In the genomic region with DNA sequence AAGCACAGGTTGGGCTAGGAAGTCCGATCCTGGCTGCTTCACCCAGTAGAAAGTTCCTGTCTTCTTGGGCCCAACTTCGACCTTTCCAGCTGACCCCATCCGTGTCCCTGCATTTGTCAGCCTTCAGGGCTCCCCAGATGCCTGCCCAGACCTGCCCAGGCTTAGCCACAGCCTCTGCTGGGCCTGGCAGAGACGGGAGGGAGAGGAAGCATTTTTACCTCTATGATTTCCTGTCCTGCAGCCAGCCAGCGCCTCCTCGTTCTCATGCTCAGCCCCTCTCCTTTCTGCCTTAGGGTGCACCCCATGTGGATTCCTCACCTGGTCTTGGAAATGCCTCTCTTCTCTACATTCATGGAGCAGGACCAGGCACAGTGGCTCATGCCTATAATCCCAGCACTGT, we compare ENCODE assay signal across 25 cellular contexts. TPM values are rescaled to one million over a fixed set of nuclear protein-coding genes. Genes with fewer than 3 reads are reported as not detected.
DNase-seq lines count a peak whose midpoint lies in the region; TF ChIP-seq lines count a peak whose summit lies in the region.
"Had no signal": no experiment of that assay in that cellular context is flagged by ENCODE, and none has a peak within 500 bp of the region (broad histone marks: within the 10 kb centered on the region; RNA-seq: fewer than 3 reads in every experiment).

No MANE protein-coding gene starts in this region.

- TF ChIP-seq POLR2A in thyroid gland (IDR thresholded peaks at IDR 0.05): no peak

- DNase-seq in Caki2 (ENCODE audit: low read depth) (peak; percentile 76), MM.1S (peak; percentile 37), mammary epithelial cell (peak; percentile 90), nephron progenitor cell (no peak), thyroid gland (no peak), T-helper 1 cell (no peak), CD14-positive monocyte (ENCODE audit: low spot score) (no peak), NCI-H226 (no peak)
- DNase-seq: activated naive CD4-positive, alpha-beta T cell; activated T-cell treated with anti-CD3 and anti-CD28 coated beads, Interleukin-2, amount 50 U/mL, for 1 hour; BE2C; Caco-2; dermis blood vessel endothelial cell; hippocampal formation; NCI-H1436 treated with DMSO at 0.1 percent for 48 hours; NCI-H526 treated with DMSO at 0.1 percent for 48 hours; T1000 had no signal

- TF ChIP-seq CTCF in MM.1S (IDR thresholded peaks at IDR 0.05; ENCODE audit: low read length): no peak
- no peak for TF ChIP-seq CTCF in mammary epithelial cell (conservative IDR thresholded peaks at IDR 0.05 in 1 of 2, IDR thresholded peaks at IDR 0.05 in 1 of 2; ENCODE audit: extremely low read depth in 1 of 2, insufficient read depth in 1 of 2, low read depth in 1 of 2, low read length in 2 of 2)
- TF ChIP-seq CTCF in nephron progenitor cell (IDR thresholded peaks at IDR 0.05): no peak
- TF ChIP-seq CTCF in thyroid gland (IDR thresholded peaks at IDR 0.05): no peak
- no peak for TF ChIP-seq CTCF in CD14-positive monocyte (IDR thresholded peaks at IDR 0.05)

- no peaks in the 10 kb centered on the region for H4K20me1 ChIP-seq in MM.1S (ENCODE audit: insufficient read depth, low read length)
- no peaks in the 10 kb centered on the region for H4K20me1 ChIP-seq in mammary epithelial cell (ENCODE audit: insufficient read depth, low read length)

- no peaks in the 10 kb centered on the region for H3K9me2 ChIP-seq in MM.1S (replicated peaks; ENCODE audit: insufficient read depth, low read length)

- H3K27me3 ChIP-seq in MM.1S (replicated peaks; ENCODE audit: insufficient read depth, low read length) (no peaks in the 10 kb centered on the region), mammary epithelial cell (ENCODE audit: insufficient read depth, low read length) (no peaks in the 10 kb centered on the region), thyroid gland (no peaks in the 10 kb centered on the region)
- H3K27me3 ChIP-seq: BE2C had no signal

- no peaks in the 10 kb centered on the region for H3K36me3 Mint-ChIP-seq in nephron progenitor cell (ENCODE audit: low read depth)
- H3K36me3 Mint-ChIP-seq in CD14-positive monocyte: no peaks in the 10 kb centered on the region
- H3K36me3 Mint-ChIP-seq: stimulated activated memory B cell treated with anti-CD40 and anti-IgM and Interleukin-4, amounts not matched to agents 10 μg/mL and 1 μg/mL and 100 μg/mL, for 72 hours had no signal

- no peaks in the 10 kb centered on the region for H3F3A ChIP-seq in MM.1S (ENCODE audit: insufficient read depth, low read length)

- intact Hi-C loops in mammary epithelial cell (cut with micrococcal nuclease): loop anchor here (2.0 kb wide), 1 partner anchor 16 kb away; no protein-coding TSS in a partner anchor
- intact Hi-C loops in thyroid gland (cut with DNase I): no loop called here
- intact Hi-C loops in CD14-positive monocyte (cut with micrococcal nuclease): no loop called here

- H3K9me3 Mint-ChIP-seq in nephron progenitor cell: peaks cover 15% of the 10 kb centered on the region
- H3K9me3 Mint-ChIP-seq in CD14-positive monocyte: no peaks in the 10 kb centered on the region
- H3K9me3 Mint-ChIP-seq: stimulated activated memory B cell treated with anti-CD40 and anti-IgM and Interleukin-4, amounts not matched to agents 10 μg/mL and 1 μg/mL and 100 μg/mL, for 72 hours had no signal

- H3K27ac Mint-ChIP-seq in nephron progenitor cell: peak overlapping the region; percentile 30
- peak overlapping the region in 1 of 7 donors; percentile 28 for H3K27ac Mint-ChIP-seq in CD14-positive monocyte
- H3K27ac Mint-ChIP-seq: stimulated activated memory B cell treated with anti-CD40 and anti-IgM and Interleukin-4, amounts not matched to agents 10 μg/mL and 1 μg/mL and 100 μg/mL, for 72 hours had no signal

- H3K4me3 ChIP-seq in MM.1S (ENCODE audit: low read length) (no peak overlapping the region), mammary epithelial cell (replicated peaks in 1 of 3; ENCODE audit: insufficient read depth in 1 of 3, low read depth in 2 of 3, low read length in 3 of 3) (no peak overlapping the region), thyroid gland (replicated peaks in 1 of 3) (no peak overlapping the region)
- H3K4me3 ChIP-seq: A549, smooth muscle cell had no signal

- H2AFZ ChIP-seq in MM.1S (ENCODE audit: low read length) (no peak overlapping the region), mammary epithelial cell (ENCODE audit: low read depth, low read length) (peak overlapping the region; percentile 43)

- 2% methylated on average over 6 of the region's 6 CpGs for WGBS in mammary epithelial cell (ENCODE audit: low coverage, missing lambda C conversion rate)
- WGBS in thyroid gland, 2 donors: 74 to 83% methylated on average over 6 of the region's 6 CpGs

- H3K4me1 ChIP-seq in MM.1S (ENCODE audit: low read length): peaks cover 15% of the 10 kb centered on the region; the same call in 1 of the 2 replicates
- peaks cover 35% of the 10 kb centered on the region for H3K4me1 ChIP-seq in mammary epithelial cell (ENCODE audit: insufficient read depth, low read length)
- H3K4me1 ChIP-seq in thyroid gland: peaks cover 10 to 20% of the 10 kb centered on the region in 2 donors
- H3K4me1 ChIP-seq: BE2C had no signal

- dilution Hi-C loops in mammary epithelial cell (cut with HindIII; ENCODE audit: low sequenced_read_pairs): no loop called here

- H3K9me3 ChIP-seq in MM.1S (replicated peaks; ENCODE audit: insufficient read depth, low read length) (no peaks in the 10 kb centered on the region), mammary epithelial cell (replicated peaks; ENCODE audit: insufficient read depth, low read length) (no peaks in the 10 kb centered on the region), thyroid gland (no peaks in the 10 kb centered on the region)
- H3K9me3 ChIP-seq: A549, BE2C, Caco-2, neutrophil had no signal

- H3K36me3 ChIP-seq in MM.1S (replicated peaks; ENCODE audit: insufficient read depth, low read length) (no peaks in the 10 kb centered on the region), mammary epithelial cell (ENCODE audit: insufficient read depth, low read length) (no peaks in the 10 kb centered on the region), thyroid gland (no peaks in the 10 kb centered on the region)
- H3K36me3 ChIP-seq: BE2C, neutrophil had no signal

- in situ Hi-C loops in Caki2 (cut with HindIII; ENCODE audit: low pct_unique_long_range_greater_than_20kb, low sequenced_read_pairs): no loop called here
- in situ Hi-C loops in mammary epithelial cell (cut with MboI; ENCODE audit: low sequenced_read_pairs in 2 of 2): no loop called here

- peaks cover 6% of the 10 kb centered on the region for H3K27me3 Mint-ChIP-seq in nephron progenitor cell (ENCODE audit: low read depth, poor library complexity)
- H3K27me3 Mint-ChIP-seq in CD14-positive monocyte (ENCODE audit: low read depth in 3 of 3): peaks cover 9 to 13% (median 11%) of the 10 kb centered on the region in 3 donors
- H3K27me3 Mint-ChIP-seq: stimulated activated memory B cell treated with anti-CD40 and anti-IgM and Interleukin-4, amounts not matched to agents 10 μg/mL and 1 μg/mL and 100 μg/mL, for 72 hours had no signal

- CTCF ChIA-PET in mammary epithelial cell (lab: Charles Lee; ENCODE audit: low non-redundant PET): no interaction called here

- H3K27ac ChIP-seq in MM.1S (ENCODE audit: low read length): peak overlapping the region; percentile 10; the same call in 1 of the 2 replicates
- peak overlapping the region; percentile 59 for H3K27ac ChIP-seq in mammary epithelial cell (ENCODE audit: insufficient read depth, low read depth, low read length)
- H3K27ac ChIP-seq in thyroid gland: no peak overlapping the region
- H3K27ac ChIP-seq: neutrophil had no signal

- H3K4me1 Mint-ChIP-seq in nephron progenitor cell (peaks cover 24% of the 10 kb centered on the region), CD14-positive monocyte (peaks cover 8% of the 10 kb centered on the region)

- H3K4me3 Mint-ChIP-seq in nephron progenitor cell: no peak overlapping the region
- no peak overlapping the region for H3K4me3 Mint-ChIP-seq in CD14-positive monocyte
- H3K4me3 Mint-ChIP-seq: stimulated activated memory B cell treated with anti-CD40 and anti-IgM and Interleukin-4, amounts not matched to agents 10 μg/mL and 1 μg/mL and 100 μg/mL, for 72 hours had no signal

- H3K4me2 ChIP-seq in MM.1S (ENCODE audit: low read depth, low read length) (peak overlapping the region; percentile 11; the same call in 1 of the 2 replicates), mammary epithelial cell (ENCODE audit: insufficient read depth, low read depth, low read length) (no peak overlapping the region)
- H3K4me2 ChIP-seq: A549, smooth muscle cell had no signal

- H3K9ac ChIP-seq in MM.1S (ENCODE audit: low read length): no peak overlapping the region
- no peak overlapping the region for H3K9ac ChIP-seq in mammary epithelial cell (ENCODE audit: insufficient read depth, low read length)

- BruUV-seq in mammary epithelial cell (replicated peaks; lab: Mats Ljungman, UMichigan): no TSS peak

- H3K79me2 ChIP-seq in MM.1S (ENCODE audit: low read length) (no peaks in the 10 kb centered on the region), mammary epithelial cell (ENCODE audit: insufficient read depth, low read length) (peaks cover 7% of the 10 kb centered on the region)

RNA-seq across cellular contexts. Expression of gene METTL27, which starts 3.7 kb away (rescaled TPM):
- 60.4 and 71.8 TPM in 2 replicates for total RNA-seq in Caki2 (2014; rRNA removed; shearing (Covaris generic); ENCODE audit: low replicate concordance)
- 1 to 10 TPM; 8.5 to 9.1 TPM for total RNA-seq in mammary epithelial cell
- polyA plus RNA-seq in mammary epithelial cell: 11.0 TPM
- 3.6 TPM for polyA minus RNA-seq in mammary epithelial cell
- total RNA-seq in thyroid gland: 10 to 100 TPM in 2 of 4 donors, 1 to 10 TPM in 2; 3.8 to 16.3 (median 9.6) TPM
- 1 to 10 TPM; 1.2 to 2.1 TPM for polyA plus RNA-seq in CD14-positive monocyte

RNA-seq across cellular contexts. Expression of gene CLDN4, which starts 7.8 kb away (rescaled TPM):
- total RNA-seq in Caki2 (2014; rRNA removed; shearing (Covaris generic); ENCODE audit: low replicate concordance): 326 and 414 TPM in 2 replicates
- total RNA-seq in mammary epithelial cell: 10 to 100 TPM in 1 of 2 donors, 1 to 10 TPM in 1; 6.2 to 11.7 TPM
- polyA plus RNA-seq in mammary epithelial cell: 18.7 TPM
- 6.8 TPM for polyA minus RNA-seq in mammary epithelial cell
- total RNA-seq in thyroid gland: 100 to 1,000 TPM; 178 to 301 (median 196) TPM
- not detected for polyA plus RNA-seq in CD14-positive monocyte
- total RNA-seq: frontal cortex had no signal

RNA-seq across cellular contexts. Expression of gene TMEM270, which starts 22.3 kb away (rescaled TPM):
- 1.7 TPM in 1 of 2 replicates, not detected in the other for total RNA-seq in Caki2 (2014; rRNA removed; shearing (Covaris generic); ENCODE audit: low replicate concordance)
- total RNA-seq in mammary epithelial cell (not detected), thyroid gland (not detected)
- polyA plus RNA-seq in mammary epithelial cell (not detected), CD14-positive monocyte (not detected)
- polyA minus RNA-seq in mammary epithelial cell: not detected
- total RNA-seq: Caco-2, dermis blood vessel endothelial cell, epithelial cell of proximal tubule, frontal cortex, liver, mucosa of gallbladder, smooth muscle cell had no signal
- polyA plus RNA-seq: A549, smooth muscle cell had no signal

Comparison
In these comparisons a context has a peak if more than half of its experiments do, and no peak if none do; other contexts are left out.
1. DNase-seq: peak in Caki2 (single experiment), MM.1S (single experiment) and mammary epithelial cell (single experiment); none in nephron progenitor cell (single experiment), thyroid gland (0 of 2), T-helper 1 cell (0 of 5), CD14-positive monocyte (single experiment) and NCI-H226 (single experiment).
2. H3K27ac ChIP-seq: peak in MM.1S (single experiment) and mammary epithelial cell (single experiment); none in thyroid gland (0 of 3).
3. RNA of gene CLDN4, which starts 7.8 kb away (total RNA-seq): 326 to 414 TPM in Caki2 and 178 to 301 TPM in thyroid gland; 6.2 to 11.7 TPM in mammary epithelial cell; every median in the first group is over 10 times any median in the second.